Comparison of ENCODE assay signal across 14 cellular contexts in genomic region chr17:74935585-74936469, GRCh38. TPM values are rescaled to one million over a fixed set of nuclear protein-coding genes. Genes with fewer than 3 reads are reported as not detected.
DNase-seq lines count a peak whose midpoint lies in the region; ATAC-seq, FAIRE-seq and TF ChIP-seq lines count a peak whose summit lies in the region.
"Had no signal": no experiment of that assay in that cellular context is flagged by ENCODE, and none has a peak within 500 bp of the region (broad histone marks: within the 10 kb centered on the region; RNA-seq: fewer than 3 reads in every experiment).

OTOP3 (plus strand) TSS chr17:74935898; CDS start chr17:74935922, 24 bp downstream.

- H3K9me3 ChIP-seq in HUES48 (ENCODE audit: control insufficient read depth, insufficient read depth, low read length) (no peaks in the 10 kb centered on the region), endothelial cell of umbilical vein (replicated peaks; ENCODE audit: control insufficient read depth, insufficient read depth, low read length) (no peaks in the 10 kb centered on the region)
- H3K9me3 ChIP-seq: thyroid gland had no signal

- no TSS peak for BruUV-seq in endothelial cell of umbilical vein (replicated peaks; lab: Mats Ljungman, UMichigan)

- H2AFZ ChIP-seq in endothelial cell of umbilical vein (ENCODE audit: low read depth, low read length), result no peak within 1 kb of the TSS

- H3K27ac ChIP-seq in HUES48 (ENCODE audit: low read depth, low read length) (no peak within 1 kb of the TSS), endothelial cell of umbilical vein (ENCODE audit: insufficient read depth, low read depth, low read length) (no peak within 1 kb of the TSS), RWPE1 (no peak within 1 kb of the TSS)
- H3K27ac ChIP-seq: thyroid gland had no signal

- H3K36me3 ChIP-seq in HUES48 (ENCODE audit: control insufficient read depth, insufficient read depth, low read length) (no peaks in the 10 kb centered on the region), endothelial cell of umbilical vein (ENCODE audit: control insufficient read depth in 2 of 2, extremely low read depth in 1 of 2, insufficient read depth in 2 of 2, low read length in 2 of 2) (no peaks in the 10 kb centered on the region)
- H3K36me3 ChIP-seq: thyroid gland had no signal

- TF ChIP-seq CTCF in endothelial cell of umbilical vein (IDR thresholded peaks at IDR 0.05; ENCODE audit: extremely low read depth in 1 of 2, insufficient read depth in 1 of 2, low read depth in 1 of 2, low read length in 2 of 2), result no peak
- TF ChIP-seq CTCF in nephron progenitor cell (IDR thresholded peaks at IDR 0.05), result no peak
- TF ChIP-seq CTCF in RWPE1 (conservative IDR thresholded peaks at IDR 0.05; ENCODE audit: low read depth), result no peak

- H3K27me3 Mint-ChIP-seq in nephron progenitor cell (ENCODE audit: low read depth, poor library complexity), result peaks cover 100% of the 10 kb centered on the region

- H4K20me1 ChIP-seq in endothelial cell of umbilical vein (replicated peaks; ENCODE audit: control insufficient read depth, extremely low read depth, insufficient read depth, low read length), result no peaks in the 10 kb centered on the region

- H3K4me3 ChIP-seq in HUES48 (ENCODE audit: low read depth, low read length) (peak within 1 kb of the TSS; percentile 48), endothelial cell of umbilical vein (replicated peaks in 1 of 3; ENCODE audit: insufficient read depth in 1 of 3, low read depth in 1 of 3, low read length in 3 of 3) (no peak within 1 kb of the TSS)
- H3K4me3 ChIP-seq: lung, thyroid gland had no signal

- dilution Hi-C loops in endothelial cell of umbilical vein (cut with MboI; ENCODE audit: extremely low pct_ligation_motif_present, low sequenced_read_pairs), result no loop called here

- H3K27me3 ChIP-seq in HUES48 (ENCODE audit: control insufficient read depth, insufficient read depth, low read length) (peaks cover 76% of the 10 kb centered on the region), endothelial cell of umbilical vein (ENCODE audit: control insufficient read depth in 2 of 2, insufficient read depth in 2 of 2, low read length in 2 of 2) (peaks cover 46 to 47% of the 10 kb centered on the region in 2 experiments)

- POLR2A ChIA-PET in endothelial cell of umbilical vein (lab: Charles Lee), result no interaction called here
- POLR2A ChIA-PET in RWPE1 (lab: Yijun Ruan, JAX; ENCODE audit: low non-redundant PET), result no interaction called here

- CTCF ChIA-PET in endothelial cell of umbilical vein (lab: Charles Lee) (interaction anchor here (0.6 to 1.4 kb wide), 4 partner anchors 12 to 26 kb away, joined by 3 to 4 read pairs (median 3); partner anchors contain the start of genes OTOP2 and USH1G), RWPE1 (lab: Yijun Ruan, JAX) (interaction anchor here (0.7 to 0.8 kb wide), 2 partner anchors 12 to 21 kb away, joined by 3 to 4 read pairs; partner anchors contain the start of gene OTOP2)

- H3K9ac ChIP-seq in HUES48 (ENCODE audit: low read depth, low read length) (no peak within 1 kb of the TSS), endothelial cell of umbilical vein (replicated peaks; ENCODE audit: extremely low read depth, insufficient read depth, low read length) (no peak within 1 kb of the TSS)

- H3K4me1 Mint-ChIP-seq in nephron progenitor cell, result no peaks in the 10 kb centered on the region

- DNase-seq in NCI-H524 (lab: John Stamatoyannopoulos, UW), result peak; percentile 87 to 93
- DNase-seq in endothelial cell of umbilical vein (ENCODE audit: low read depth, low spot score), result no peak
- DNase-seq in nephron progenitor cell, result peak; percentile 31
- no peak for DNase-seq in RWPE1 (ENCODE audit: low spot score)
- DNase-seq in NOMO-1 treated with dmso at 0.1 percent for 144 hours (lab: John Stamatoyannopoulos, UW; ENCODE audit: unreplicated experiment), result no peak
- DNase-seq: activated CD4-positive, alpha-beta T cell treated with anti-CD3 and anti-CD28 coated beads for 48 hours; CD4-positive, alpha-beta memory T cell; NCI-H1436 treated with DMSO at 0.1 percent for 48 hours; occipital lobe had no signal

- H3K9me1 ChIP-seq in endothelial cell of umbilical vein (replicated peaks; ENCODE audit: control insufficient read depth, extremely low read depth, insufficient read depth, low read length), result no peaks in the 10 kb centered on the region

- H3K4me2 ChIP-seq in endothelial cell of umbilical vein (ENCODE audit: insufficient read depth, low read length), result no peak within 1 kb of the TSS

- no peak within 1 kb of the TSS for H3K27ac Mint-ChIP-seq in nephron progenitor cell
- H3K27ac Mint-ChIP-seq: CD4-positive, alpha-beta memory T cell had no signal

- TF ChIP-seq POLR2A in endothelial cell of umbilical vein (IDR thresholded peaks at IDR 0.05; ENCODE audit: low read depth, low read length), result no peak

- intact Hi-C loops in endothelial cell of umbilical vein (cut with micrococcal nuclease), result no loop called here

- no peak for ATAC-seq in GM21390 (IDR thresholded peaks at IDR 0.05; ENCODE audit: unreplicated experiment)
- no peak for ATAC-seq in GM21526 (IDR thresholded peaks at IDR 0.05; ENCODE audit: low FRiP score, unreplicated experiment)

- H3K4me1 ChIP-seq in HUES48 (ENCODE audit: control insufficient read depth, insufficient read depth, low read length), result 0 out of 2 replicates have a peak, but pooled peaks cover 5% of the 10 kb centered on the region
- H3K4me1 ChIP-seq in endothelial cell of umbilical vein (ENCODE audit: control insufficient read depth, extremely low read depth, insufficient read depth, low read length), result no peaks in the 10 kb centered on the region

- no peak within 1 kb of the TSS for H3K4me3 Mint-ChIP-seq in nephron progenitor cell

- no peaks in the 10 kb centered on the region for H3K9me3 Mint-ChIP-seq in nephron progenitor cell
- H3K9me3 Mint-ChIP-seq: CD4-positive, alpha-beta memory T cell had no signal

- H3K36me3 Mint-ChIP-seq in nephron progenitor cell (ENCODE audit: low read depth), result no peaks in the 10 kb centered on the region
- H3K36me3 Mint-ChIP-seq: CD4-positive, alpha-beta memory T cell had no signal

- FAIRE-seq in endothelial cell of umbilical vein (lab: Jason Lieb, UNC), result no peak

- no peaks in the 10 kb centered on the region for H3K79me2 ChIP-seq in endothelial cell of umbilical vein (ENCODE audit: control insufficient read depth, insufficient read depth, low read length)

TF ChIP-seq in endothelial cell of umbilical vein, 7 proteins besides CTCF, POLR2A, EP300 and RAD21:
- TF ChIP-seq MYC (IDR thresholded peaks at IDR 0.05; ENCODE audit: low read depth, low read length), result no peak
- no peak for TF ChIP-seq JUN (IDR thresholded peaks at IDR 0.05; ENCODE audit: borderline replicate concordance, insufficient read depth, insufficient read length, low read depth)
- peak; percentile 99 for TF ChIP-seq EZH2 (IDR thresholded peaks at IDR 0.05; ENCODE audit: borderline replicate concordance, low read depth, low read length, severe bottlenecking)
- TF ChIP-seq MAX (IDR thresholded peaks at IDR 0.05; ENCODE audit: insufficient read depth, insufficient read length), result no peak
- no peak for TF ChIP-seq FOS (IDR thresholded peaks at IDR 0.05; ENCODE audit: borderline replicate concordance, insufficient read depth, low read length)
- no peak for TF ChIP-seq POLR2AphosphoS5 (IDR thresholded peaks at IDR 0.05; ENCODE audit: insufficient read depth, low read depth, low read length)
- TF ChIP-seq GATA2 (IDR thresholded peaks at IDR 0.05; ENCODE audit: insufficient read depth, insufficient read length, low read depth, low read length), result no peak

RNA-seq across cellular contexts. Expression of gene OTOP3, which starts in this region (rescaled TPM):
- total RNA-seq in endothelial cell of umbilical vein, result not detected in 2 replicates
- polyA plus RNA-seq in endothelial cell of umbilical vein, result not detected in 2 replicates
- polyA plus RNA-seq in endothelial cell of umbilical vein (2011; cell fraction: cytosol; rRNA removed), result not detected in 2 replicates
- not detected in 2 replicates for polyA plus RNA-seq in endothelial cell of umbilical vein (2011; cell fraction: nucleus; rRNA removed)
- polyA plus RNA-seq in endothelial cell of umbilical vein (2012), result not detected in 2 replicates
- not detected in 2 replicates for polyA minus RNA-seq in endothelial cell of umbilical vein
- polyA minus RNA-seq in endothelial cell of umbilical vein (2011; cell fraction: cytosol; rRNA and poly(A)+ RNA removed), result not detected
- polyA minus RNA-seq in endothelial cell of umbilical vein (2011; cell fraction: nucleus; rRNA and poly(A)+ RNA removed), result not detected in 2 replicates
- total RNA-seq: CD4-positive, alpha-beta memory T cell; lung; occipital lobe; thyroid gland had no signal
- polyA plus RNA-seq: CD4-positive, alpha-beta memory T cell; lung had no signal

Comparison
In these comparisons a context has a peak if more than half of its experiments do, and no peak if none do; other contexts are left out.
1. DNase-seq: peak in NCI-H524 (2 of 2) and nephron progenitor cell (single experiment); none in endothelial cell of umbilical vein (single experiment), RWPE1 (single experiment) and NOMO-1 treated with dmso at 0.1 percent for 144 hours (single experiment).